ENCODE assay signal across 10 cellular contexts in genomic region chr7:64849250-64849923, GRCh38. TPM values are rescaled to one million over a fixed set of nuclear protein-coding genes. Genes with fewer than 3 reads are reported as not detected.
DNase-seq lines count a peak whose midpoint lies in the region; ATAC-seq lines count a peak whose summit lies in the region.
"Had no signal": no experiment of that assay in that cellular context is flagged by ENCODE, and none has a peak within 500 bp of the region (broad histone marks: within the 10 kb centered on the region; RNA-seq: fewer than 3 reads in every experiment).

No MANE protein-coding gene starts in this region.

- H3K27ac ChIP-seq in SJCRH30: peak overlapping the region; percentile 28
- H3K27ac ChIP-seq: prostate gland had no signal

- no peaks in the 10 kb centered on the region for H3K27me3 ChIP-seq in SJCRH30

- H3K9me3 ChIP-seq in SJCRH30 (replicated peaks): no peaks in the 10 kb centered on the region
- H3K9me3 ChIP-seq: prostate gland had no signal

- no peaks in the 10 kb centered on the region for H3K4me1 ChIP-seq in SJCRH30
- H3K4me1 ChIP-seq: prostate gland had no signal

- DNase-seq in GOT3 (lab: John Stamatoyannopoulos, UW): peak; percentile 50
- DNase-seq in NCI-H1436 (lab: John Stamatoyannopoulos, UW): peak; percentile 25
- DNase-seq in SJCRH30: peak; percentile 70 to 72
- DNase-seq in myocyte (ENCODE audit: low read depth): peak; percentile 77
- no peak for DNase-seq in GF-D8 (lab: John Stamatoyannopoulos, UW)
- DNase-seq: SIG-M5 had no signal

- peak overlapping the region; percentile 42 for H3K4me3 ChIP-seq in SJCRH30
- H3K4me3 ChIP-seq: prostate gland had no signal

- ATAC-seq in GM21515 (IDR thresholded peaks at IDR 0.05; ENCODE audit: unreplicated experiment) (no peak), HG02571 (IDR thresholded peaks at IDR 0.05; ENCODE audit: unreplicated experiment) (no peak), GM19395 (IDR thresholded peaks at IDR 0.05; ENCODE audit: unreplicated experiment) (no peak)

- no peaks in the 10 kb centered on the region for H3K36me3 ChIP-seq in SJCRH30
- H3K36me3 ChIP-seq: prostate gland had no signal

RNA-seq across cellular contexts. Expression of gene ZNF273, which starts 53.7 kb away (rescaled TPM):
- 18.9 and 21.1 TPM in 2 replicates for total RNA-seq in SJCRH30 (2014; rRNA removed; shearing (Covaris generic))
- 3.9 and 5.1 TPM in 2 replicates for total RNA-seq in myocyte
- polyA plus RNA-seq in myocyte (2012): 1.5 TPM

RNA-seq across cellular contexts. Expression of gene ZNF138, which starts 55.2 kb away (rescaled TPM):
- total RNA-seq in SJCRH30 (2014; rRNA removed; shearing (Covaris generic)): 17.8 and 19.1 TPM in 2 replicates
- total RNA-seq in myocyte: 19.1 and 30.6 TPM in 2 replicates
- 8.8 TPM for polyA plus RNA-seq in myocyte (2012)
